ENCODE assay signal across 1 cellular context in the genomic region with DNA sequence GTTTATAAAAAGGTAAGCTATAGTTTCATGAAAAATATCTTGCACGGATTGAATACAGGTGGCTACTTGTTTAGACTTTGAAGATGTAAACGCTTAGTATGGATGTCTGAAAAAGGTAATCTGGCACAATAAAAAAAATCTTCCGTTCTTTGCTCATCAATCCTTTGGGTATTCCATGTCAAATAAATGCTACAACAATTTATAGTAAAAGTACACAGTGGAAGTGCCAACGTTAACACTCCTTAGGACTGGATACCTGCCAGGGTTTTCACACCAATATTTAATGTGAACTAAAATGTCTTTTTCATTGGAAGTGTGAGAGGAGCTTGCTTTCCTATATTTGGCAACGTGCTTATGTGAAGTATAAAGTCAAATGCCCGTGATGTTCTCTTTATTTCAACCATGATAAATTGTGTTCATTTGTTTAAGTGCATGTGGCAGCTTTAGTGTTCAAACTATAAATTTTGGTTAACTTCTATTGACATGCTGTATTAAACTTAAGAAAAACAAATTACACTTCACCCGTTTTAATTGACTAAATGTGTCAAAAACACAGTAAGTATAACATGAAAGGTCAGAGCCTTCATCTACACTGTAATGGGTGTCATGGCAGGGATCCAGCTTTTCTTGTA.
TF ChIP-seq lines count a peak whose summit lies in the region.

No MANE protein-coding gene starts in this region.

TF ChIP-seq in HEK293, 187 proteins besides CTCF, POLR2A, EP300 and RAD21 (continued from another document):
- TF ChIP-seq, protein P1, sequence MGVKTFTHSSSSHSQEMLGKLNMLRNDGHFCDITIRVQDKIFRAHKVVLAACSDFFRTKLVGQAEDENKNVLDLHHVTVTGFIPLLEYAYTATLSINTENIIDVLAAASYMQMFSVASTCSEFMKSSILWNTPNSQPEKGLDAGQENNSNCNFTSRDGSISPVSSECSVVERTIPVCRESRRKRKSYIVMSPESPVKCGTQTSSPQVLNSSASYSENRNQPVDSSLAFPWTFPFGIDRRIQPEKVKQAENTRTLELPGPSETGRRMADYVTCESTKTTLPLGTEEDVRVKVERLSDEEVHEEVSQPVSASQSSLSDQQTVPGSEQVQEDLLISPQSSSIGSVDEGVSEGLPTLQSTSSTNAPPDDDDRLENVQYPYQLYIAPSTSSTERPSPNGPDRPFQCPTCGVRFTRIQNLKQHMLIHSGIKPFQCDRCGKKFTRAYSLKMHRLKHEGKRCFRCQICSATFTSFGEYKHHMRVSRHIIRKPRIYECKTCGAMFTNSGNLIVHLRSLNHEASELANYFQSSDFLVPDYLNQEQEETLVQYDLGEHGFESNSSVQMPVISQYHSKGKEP (tag by site-specific recombination; IDR thresholded peaks at IDR 0.05) = peak; percentile 14; the same call in 1 of the 2 replicates
- TF ChIP-seq, protein P2, sequence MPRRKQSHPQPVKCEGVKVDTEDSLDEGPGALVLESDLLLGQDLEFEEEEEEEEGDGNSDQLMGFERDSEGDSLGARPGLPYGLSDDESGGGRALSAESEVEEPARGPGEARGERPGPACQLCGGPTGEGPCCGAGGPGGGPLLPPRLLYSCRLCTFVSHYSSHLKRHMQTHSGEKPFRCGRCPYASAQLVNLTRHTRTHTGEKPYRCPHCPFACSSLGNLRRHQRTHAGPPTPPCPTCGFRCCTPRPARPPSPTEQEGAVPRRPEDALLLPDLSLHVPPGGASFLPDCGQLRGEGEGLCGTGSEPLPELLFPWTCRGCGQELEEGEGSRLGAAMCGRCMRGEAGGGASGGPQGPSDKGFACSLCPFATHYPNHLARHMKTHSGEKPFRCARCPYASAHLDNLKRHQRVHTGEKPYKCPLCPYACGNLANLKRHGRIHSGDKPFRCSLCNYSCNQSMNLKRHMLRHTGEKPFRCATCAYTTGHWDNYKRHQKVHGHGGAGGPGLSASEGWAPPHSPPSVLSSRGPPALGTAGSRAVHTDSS (tag by site-specific recombination; IDR thresholded peaks at IDR 0.05) = 0 out of 2 replicates have a peak, but pooled peaks have one; percentile 19
